In genomic region chr4:14856076-14856926, GRCh38 we compare ENCODE assay signal across 8 cellular contexts.
A peak's percentile ranks its signal among the peaks of the same experiment; 100 is the strongest.
DNase-seq lines count a peak whose midpoint lies in the region; ATAC-seq and TF ChIP-seq lines count a peak whose summit lies in the region.

No MANE protein-coding gene starts in this region.

- no peak for TF ChIP-seq POLR2A in NB4 (IDR thresholded peaks at IDR 0.05; ENCODE audit: extremely low read depth, insufficient read length)

- H3K27ac ChIP-seq in left lung = peak overlapping the region; percentile 68 to 69

- peak; percentile 95 for ATAC-seq in GM18498 (IDR thresholded peaks at IDR 0.05; ENCODE audit: unreplicated experiment)
- ATAC-seq in left lung = peak; percentile 98
- peak; percentile 96 for ATAC-seq in stimulated activated naive B cell treated with anti-CD40 and anti-IgM and Interleukin-4, amounts not matched to agents 10 μg/mL and 1 μg/mL and 100 μg/mL, for 72 hours (replicated peaks)

- H3K4me3 ChIP-seq in HFF-Myc (replicated peaks; ENCODE audit: low read depth, low read length) (no peak overlapping the region), NB4 (ENCODE audit: low read depth, low read length) (no peak overlapping the region), left lung (no peak overlapping the region)

- no peaks in the 10 kb centered on the region for H3K9me3 Mint-ChIP-seq in activated naive CD8-positive, alpha-beta T cell (ENCODE audit: low read depth)
- H3K9me3 Mint-ChIP-seq in stimulated activated naive B cell treated with anti-CD40 and anti-IgM and Interleukin-4, amounts not matched to agents 10 μg/mL and 1 μg/mL and 100 μg/mL, for 72 hours = peaks cover 5 to 7% of the 10 kb centered on the region in 2 donors

- DNase-seq in HFF-Myc (ENCODE audit: extremely low read depth, low read depth) (peak; percentile 97), NB4 (ENCODE audit: low read depth) (peak; percentile 94), left lung (peak in 1 of 2 donors; percentile 86), NCI-H187 (lab: John Stamatoyannopoulos, UW) (no peak), NCI-H2081 (lab: John Stamatoyannopoulos, UW) (no peak)
- DNase-seq in stimulated activated naive B cell treated with anti-CD40 and anti-IgM and Interleukin-4, amounts not matched to agents 10 μg/mL and 1 μg/mL and 100 μg/mL, for 72 hours = peak; percentile 80

- H3K36me3 Mint-ChIP-seq in activated naive CD8-positive, alpha-beta T cell = no peaks in the 10 kb centered on the region
- peaks cover 0 to 8% of the 10 kb centered on the region in 2 donors for H3K36me3 Mint-ChIP-seq in stimulated activated naive B cell treated with anti-CD40 and anti-IgM and Interleukin-4, amounts not matched to agents 10 μg/mL and 1 μg/mL and 100 μg/mL, for 72 hours

- no peaks in the 10 kb centered on the region for H3K9me3 ChIP-seq in left lung

- no peak overlapping the region for H3K4me3 Mint-ChIP-seq in activated naive CD8-positive, alpha-beta T cell
- peak overlapping the region in 1 of 2 donors; percentile 4 for H3K4me3 Mint-ChIP-seq in stimulated activated naive B cell treated with anti-CD40 and anti-IgM and Interleukin-4, amounts not matched to agents 10 μg/mL and 1 μg/mL and 100 μg/mL, for 72 hours

- peaks cover 10% of the 10 kb centered on the region for H3K27me3 Mint-ChIP-seq in activated naive CD8-positive, alpha-beta T cell
- H3K27me3 Mint-ChIP-seq in stimulated activated naive B cell treated with anti-CD40 and anti-IgM and Interleukin-4, amounts not matched to agents 10 μg/mL and 1 μg/mL and 100 μg/mL, for 72 hours = peaks cover 9 to 28% of the 10 kb centered on the region in 2 donors

- TF ChIP-seq CTCF in HFF-Myc (IDR thresholded peaks at IDR 0.05; ENCODE audit: low read depth, low read length, missing control alignments) (no peak), NB4 (IDR thresholded peaks at IDR 0.05; ENCODE audit: low read depth, low read length) (no peak), left lung (IDR thresholded peaks at IDR 0.05) (no peak)

- intact Hi-C loops in left lung (cut with DNase I) = no loop called here

- no peaks in the 10 kb centered on the region for H3K27me3 ChIP-seq in left lung

- H3K27ac Mint-ChIP-seq in activated naive CD8-positive, alpha-beta T cell = peak overlapping the region; percentile 70
- H3K27ac Mint-ChIP-seq in stimulated activated naive B cell treated with anti-CD40 and anti-IgM and Interleukin-4, amounts not matched to agents 10 μg/mL and 1 μg/mL and 100 μg/mL, for 72 hours = peak overlapping the region; percentile 91

- H3K4me1 ChIP-seq in left lung = peaks cover 6 to 14% of the 10 kb centered on the region in 2 donors

- peaks cover 5% of the 10 kb centered on the region for H3K4me1 Mint-ChIP-seq in activated naive CD8-positive, alpha-beta T cell (ENCODE audit: low read depth)
- peaks cover 9 to 37% of the 10 kb centered on the region in 2 donors for H3K4me1 Mint-ChIP-seq in stimulated activated naive B cell treated with anti-CD40 and anti-IgM and Interleukin-4, amounts not matched to agents 10 μg/mL and 1 μg/mL and 100 μg/mL, for 72 hours

- no peaks in the 10 kb centered on the region for H3K36me3 ChIP-seq in left lung

Comparison
In these comparisons a context has a peak if more than half of its experiments do, and no peak if none do; other contexts are left out.
1. DNase-seq: peak in HFF-Myc (single experiment), NB4 (single experiment) and stimulated activated naive B cell treated with anti-CD40 and anti-IgM and Interleukin-4, amounts not matched to agents 10 μg/mL and 1 μg/mL and 100 μg/mL, for 72 hours (single experiment); none in NCI-H187 (0 of 2) and NCI-H2081 (0 of 2).
2. Peak in every context shown above with its lines, with median percentiles within 50 percentile points of each other: ATAC-seq.